Comparison of ENCODE assay signal across 11 cellular contexts in genomic region chr15:52464478-52464877, GRCh38.
DNase-seq lines count a peak whose midpoint lies in the region; ATAC-seq and TF ChIP-seq lines count a peak whose summit lies in the region.
"Had no signal": no experiment of that assay in that cellular context is flagged by ENCODE, and none has a peak within 500 bp of the region (broad histone marks: within the 10 kb centered on the region; RNA-seq: fewer than 3 reads in every experiment).

No MANE protein-coding gene starts in this region.

- intact Hi-C loops in dorsolateral prefrontal cortex (cut with DNase I) (no loop called here), sigmoid colon (cut with DNase I) (loop anchor here (10.0 kb wide), 1 partner anchor 50 kb away; no protein-coding TSS in a partner anchor)

- no peak for TF ChIP-seq POLR2A in sigmoid colon (IDR thresholded peaks at IDR 0.05)

- peaks cover 26 to 51% of the 10 kb centered on the region in 2 donors for H3K4me1 Mint-ChIP-seq in stimulated activated naive B cell treated with anti-CD40 and anti-IgM and Interleukin-4, amounts not matched to agents 10 μg/mL and 1 μg/mL and 100 μg/mL, for 72 hours

- no peak for TF ChIP-seq EP300 in sigmoid colon (IDR thresholded peaks at IDR 0.05)

- H3K27ac ChIP-seq in RWPE2 (ENCODE audit: poor library complexity, severe bottlenecking) = no peak overlapping the region
- peak overlapping the region in 18 of 59 donors; percentile 11 to 47 (median 25) for H3K27ac ChIP-seq in dorsolateral prefrontal cortex
- no peak overlapping the region for H3K27ac ChIP-seq in sigmoid colon
- H3K27ac ChIP-seq: C4-2B, thyroid gland had no signal

- H3K4me3 Mint-ChIP-seq in stimulated activated naive B cell treated with anti-CD40 and anti-IgM and Interleukin-4, amounts not matched to agents 10 μg/mL and 1 μg/mL and 100 μg/mL, for 72 hours = peak overlapping the region in 1 of 2 donors; percentile 39

- ATAC-seq in HG02763 (IDR thresholded peaks at IDR 0.05; ENCODE audit: unreplicated experiment) = peak; percentile 51
- 0 out of 3 replicates have a peak, but pooled peaks have one; percentile 7 for ATAC-seq in RWPE2 (ENCODE audit: low read depth)
- ATAC-seq in stimulated activated naive B cell treated with anti-CD40 and anti-IgM and Interleukin-4, amounts not matched to agents 10 μg/mL and 1 μg/mL and 100 μg/mL, for 72 hours (replicated peaks) = peak; percentile 42 to 45

- peaks cover 4 to 6% of the 10 kb centered on the region in 2 donors for H3K9me3 Mint-ChIP-seq in stimulated activated naive B cell treated with anti-CD40 and anti-IgM and Interleukin-4, amounts not matched to agents 10 μg/mL and 1 μg/mL and 100 μg/mL, for 72 hours

- peaks cover 14 to 16% of the 10 kb centered on the region in 2 donors for H3K36me3 Mint-ChIP-seq in stimulated activated naive B cell treated with anti-CD40 and anti-IgM and Interleukin-4, amounts not matched to agents 10 μg/mL and 1 μg/mL and 100 μg/mL, for 72 hours

- WGBS in sigmoid colon, 2 donors = 67 to 75% methylated on average over 3 of the region's 3 CpGs

- TF ChIP-seq CTCF in RWPE2 (IDR thresholded peaks at IDR 0.05; ENCODE audit: poor library complexity, severe bottlenecking) (no peak), dorsolateral prefrontal cortex (IDR thresholded peaks at IDR 0.05 in 54 of 56, conservative IDR thresholded peaks at IDR 0.05 in 2 of 56; ENCODE audit: low read depth in 1 of 56, partially characterized antibody in 56 of 56) (no peak), sigmoid colon (IDR thresholded peaks at IDR 0.05) (no peak)

- H3K36me3 ChIP-seq in RWPE2 (ENCODE audit: low read depth) (no peaks in the 10 kb centered on the region), sigmoid colon (no peaks in the 10 kb centered on the region)
- H3K36me3 ChIP-seq: thyroid gland had no signal

- peak overlapping the region; percentile 63 for H3K27ac Mint-ChIP-seq in stimulated activated naive B cell treated with anti-CD40 and anti-IgM and Interleukin-4, amounts not matched to agents 10 μg/mL and 1 μg/mL and 100 μg/mL, for 72 hours

- H3K4me3 ChIP-seq in RWPE2 (ENCODE audit: severe bottlenecking) (no peak overlapping the region), dorsolateral prefrontal cortex (no peak overlapping the region), sigmoid colon (no peak overlapping the region)
- H3K4me3 ChIP-seq: thyroid gland had no signal

- peak; percentile 27 for DNase-seq in activated naive CD4-positive, alpha-beta T cell treated with Interleukin-2 at 50 U/mL for 16 hours
- no peak for DNase-seq in activated naive CD4-positive, alpha-beta T cell treated with anti-CD3 and anti-CD28 coated beads, Interleukin-2, amount 50 U/mL, for 16 hours
- DNase-seq in RWPE2 (ENCODE audit: low spot score) (no peak), dorsolateral prefrontal cortex (no peak), sigmoid colon (no peak), NCI-H446 treated with DMSO at 0.1 percent for 48 hours (lab: John Stamatoyannopoulos, UW) (no peak)
- no peak for DNase-seq in stimulated activated naive B cell treated with anti-CD40 and anti-IgM and Interleukin-4, amounts not matched to agents 10 μg/mL and 1 μg/mL and 100 μg/mL, for 72 hours
- DNase-seq: NCI-H69, thyroid gland had no signal

- no peaks in the 10 kb centered on the region for H3K27me3 Mint-ChIP-seq in stimulated activated naive B cell treated with anti-CD40 and anti-IgM and Interleukin-4, amounts not matched to agents 10 μg/mL and 1 μg/mL and 100 μg/mL, for 72 hours

- no peaks in the 10 kb centered on the region for H3K27me3 ChIP-seq in RWPE2 (ENCODE audit: insufficient read depth, poor library complexity, severe bottlenecking)
- H3K27me3 ChIP-seq in dorsolateral prefrontal cortex = no peaks in the 10 kb centered on the region
- no peaks in the 10 kb centered on the region for H3K27me3 ChIP-seq in sigmoid colon
- H3K27me3 ChIP-seq: thyroid gland had no signal

- H3K9me3 ChIP-seq in RWPE2 (ENCODE audit: severe bottlenecking) (peaks cover 6% of the 10 kb centered on the region), sigmoid colon (no peaks in the 10 kb centered on the region)
- H3K9me3 ChIP-seq: thyroid gland had no signal

- H3K4me1 ChIP-seq in RWPE2 (ENCODE audit: insufficient read depth, poor library complexity, severe bottlenecking) = peaks cover 14% of the 10 kb centered on the region
- peaks cover 0 to 18% (median 0%) of the 10 kb centered on the region in 4 donors for H3K4me1 ChIP-seq in sigmoid colon
- H3K4me1 ChIP-seq: thyroid gland had no signal
